ENCODE assay signal across 34 cellular contexts in the genomic region with DNA sequence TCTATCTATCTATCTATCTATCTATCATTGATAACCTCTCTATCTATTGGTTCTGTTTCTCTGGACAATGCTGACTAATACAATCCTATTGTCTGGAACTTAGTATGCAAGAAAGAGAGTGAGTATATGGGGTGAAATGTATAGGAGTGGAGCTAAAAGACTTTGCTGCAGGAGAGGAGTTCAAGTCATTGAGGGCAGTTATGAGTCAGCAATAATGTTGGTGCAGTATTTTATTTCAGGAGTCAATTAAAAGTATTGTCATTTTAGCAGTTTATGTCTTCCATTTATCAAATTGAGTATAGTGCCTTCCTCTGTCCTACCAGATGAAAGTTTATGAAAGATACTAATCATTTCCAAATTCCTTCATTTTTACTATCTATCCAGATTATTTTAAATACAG.
"Had no signal": no experiment of that assay in that cellular context is flagged by ENCODE, and none has a peak within 500 bp of the region (broad histone marks: within the 10 kb centered on the region; RNA-seq: fewer than 3 reads in every experiment).

No MANE protein-coding gene starts in this region.

- H3K27me3 Mint-ChIP-seq: activated CD4-positive, alpha-beta memory T cell treated with anti-CD3 and anti-CD28 coated beads for 36 hours; stimulated activated naive CD8-positive, alpha-beta T cell treated with anti-CD3 and anti-CD28 coated beads, Interleukin-15, Interleukin-2, amounts not matched to agents 100 ng/mL and 50 ng/mL, for 24 hours; T-helper 17 cell; type B pancreatic cell had no signal

- H3K27ac ChIP-seq: epithelial cell of prostate, esophagus squamous epithelium, gastrocnemius medialis, ovary, sigmoid colon, vagina, WERI-Rb-1 had no signal

- H3K27ac Mint-ChIP-seq: activated CD4-positive, alpha-beta memory T cell treated with anti-CD3 and anti-CD28 coated beads for 36 hours; activated T-helper 1 cell treated with anti-CD3 and anti-CD28 coated beads, Interleukin-12 subunit alpha, Interleukin-12 subunit beta, Interleukin-2, Interleukin-4 antibody, amounts not matched to agents 30 ng/mL and 10 ng/mL and 1 ng/mL, durations not matched to agents 14 hours and 24 hours and 36 hours; nephron; stimulated activated effector memory CD8-positive, alpha-beta T cell treated with anti-CD3 and anti-CD28 coated beads, Interleukin-12 subunit alpha, Interleukin-12 subunit beta, amount 100 ng/mL, for 72 hours; stimulated activated naive CD8-positive, alpha-beta T cell treated with anti-CD3 and anti-CD28 coated beads, Interleukin-15, Interleukin-2, amounts not matched to agents 100 ng/mL and 50 ng/mL, for 24 hours; T-helper 17 cell; type B pancreatic cell had no signal

- H3K36me3 Mint-ChIP-seq: activated CD4-positive, alpha-beta memory T cell treated with anti-CD3 and anti-CD28 coated beads for 36 hours; stimulated activated effector memory CD8-positive, alpha-beta T cell treated with anti-CD3 and anti-CD28 coated beads, Interleukin-12 subunit alpha, Interleukin-12 subunit beta, amount 100 ng/mL, for 72 hours had no signal

- DNase-seq: activated CD4-positive, alpha-beta memory T cell treated with anti-CD3 and anti-CD28 coated beads for 36 hours; activated CD4-positive, alpha-beta T cell treated with anti-CD3 and anti-CD28 coated beads for 48 hours; activated CD8-positive, alpha-beta memory T cell treated with anti-CD3 and anti-CD28 coated beads, Interleukin-2, amount 50 U/mL, for 4 hours; activated gamma-delta T cell; activated naive CD4-positive, alpha-beta T cell treated with anti-CD3 and anti-CD28 coated beads, Interleukin-2, amount 50 U/mL, for 16 hours; activated T-cell treated with anti-CD3 and anti-CD28 coated beads, Interleukin-2, amount 50 U/mL, for 1 hour; amniotic stem cell; central memory CD4-positive, alpha-beta T cell; dermis blood vessel endothelial cell; effector CD4-positive, alpha-beta T cell; esophagus squamous epithelium; gastrocnemius medialis; glutamatergic neuron; left colon; mammary epithelial cell; ovary; retina; sigmoid colon; small intestine; stimulated activated CD4-positive, alpha-beta T cell treated with anti-CD3 and anti-CD28 coated beads, Interleukin-4, amount 100 ng/mL, for 24 hours; T-helper 17 cell; T1000; WERI-Rb-1 had no signal

- H3K9me3 ChIP-seq: esophagus squamous epithelium, gastrocnemius medialis, ovary, prostate gland, sigmoid colon, vagina had no signal

- H3K4me3 ChIP-seq: esophagus squamous epithelium, gastrocnemius medialis, ovary, prostate gland, sigmoid colon, vagina had no signal

- FAIRE-seq: astrocyte, keratinocyte, small intestine had no signal

- ATAC-seq: activated CD4-positive, CD25-positive, alpha-beta regulatory T cell treated with anti-CD3 and anti-CD28 coated beads, Interleukin-2, amount 50 U/mL, for 24 hours; gastrocnemius medialis; left colon; stimulated activated effector memory CD8-positive, alpha-beta T cell treated with anti-CD3 and anti-CD28 coated beads, Interleukin-12 subunit alpha, Interleukin-12 subunit beta, amount 100 ng/mL, for 72 hours; T-helper 17 cell had no signal

- H3K9me3 Mint-ChIP-seq: activated CD4-positive, alpha-beta memory T cell treated with anti-CD3 and anti-CD28 coated beads for 36 hours; activated T-helper 1 cell treated with anti-CD3 and anti-CD28 coated beads, Interleukin-12 subunit alpha, Interleukin-12 subunit beta, Interleukin-2, Interleukin-4 antibody, amounts not matched to agents 30 ng/mL and 10 ng/mL and 1 ng/mL, durations not matched to agents 14 hours and 24 hours and 36 hours; nephron; stimulated activated effector memory CD8-positive, alpha-beta T cell treated with anti-CD3 and anti-CD28 coated beads, Interleukin-12 subunit alpha, Interleukin-12 subunit beta, amount 100 ng/mL, for 72 hours; stimulated activated naive CD8-positive, alpha-beta T cell treated with anti-CD3 and anti-CD28 coated beads, Interleukin-15, Interleukin-2, amounts not matched to agents 100 ng/mL and 50 ng/mL, for 24 hours had no signal

- H3K36me3 ChIP-seq: esophagus squamous epithelium, gastrocnemius medialis, ovary, prostate gland, sigmoid colon, vagina, WERI-Rb-1 had no signal

- H3K27me3 ChIP-seq: esophagus squamous epithelium, gastrocnemius medialis, ovary, sigmoid colon, vagina had no signal

- H3K4me3 Mint-ChIP-seq: activated CD4-positive, alpha-beta memory T cell treated with anti-CD3 and anti-CD28 coated beads for 36 hours; activated T-helper 1 cell treated with anti-CD3 and anti-CD28 coated beads, Interleukin-12 subunit alpha, Interleukin-12 subunit beta, Interleukin-2, Interleukin-4 antibody, amounts not matched to agents 30 ng/mL and 10 ng/mL and 1 ng/mL, durations not matched to agents 14 hours and 24 hours and 36 hours; nephron; stimulated activated effector memory CD8-positive, alpha-beta T cell treated with anti-CD3 and anti-CD28 coated beads, Interleukin-12 subunit alpha, Interleukin-12 subunit beta, amount 100 ng/mL, for 72 hours; stimulated activated naive CD8-positive, alpha-beta T cell treated with anti-CD3 and anti-CD28 coated beads, Interleukin-15, Interleukin-2, amounts not matched to agents 100 ng/mL and 50 ng/mL, for 24 hours; T-helper 17 cell; type B pancreatic cell had no signal
